In the genomic region with DNA sequence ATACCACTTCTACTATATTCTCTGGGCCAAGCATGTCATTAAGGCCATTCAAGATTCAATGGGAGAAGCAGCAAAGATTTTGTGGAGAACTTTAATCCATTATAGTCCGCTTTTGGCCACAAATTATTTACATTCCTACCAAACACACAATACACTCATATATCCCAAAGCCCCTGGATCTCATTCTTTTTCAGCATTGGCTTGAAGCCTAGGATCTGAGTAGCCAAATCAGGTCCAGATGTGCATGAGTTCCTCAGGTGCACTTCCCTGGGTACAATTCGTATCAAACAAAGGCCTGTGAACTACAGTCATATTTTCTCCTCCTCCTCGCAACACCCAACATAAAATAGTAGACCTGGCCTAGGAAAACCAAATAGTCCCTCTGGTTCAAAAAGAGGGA, we compare ENCODE assay signal across 31 cellular contexts.
"Had no signal": no experiment of that assay in that cellular context is flagged by ENCODE, and none has a peak within 500 bp of the region (broad histone marks: within the 10 kb centered on the region; RNA-seq: fewer than 3 reads in every experiment).

No MANE protein-coding gene starts in this region.

- H3K4me1 Mint-ChIP-seq: activated CD4-positive, alpha-beta T cell treated with anti-CD3 and anti-CD28 coated beads, Interleukin-2, amount 10 ng/mL, durations not matched to agents 24 days and 14 days; activated naive CD8-positive, alpha-beta T cell treated with anti-CD3 and anti-CD28 coated beads, Interleukin-2, amount 10 ng/mL, durations not matched to agents 7 days and 5 days; activated T-helper 17 cell treated with anti-CD3 and anti-CD28 coated beads, Interleukin-2, amount 50 U/mL, for 72 hours had no signal

- H3K27me3 Mint-ChIP-seq: activated CD8-positive, alpha-beta T cell treated with anti-CD3 and anti-CD28 coated beads for 36 hours had no signal

- H3K27ac ChIP-seq: ascending aorta, brain microvascular endothelial cell, Peyer's patch, SJSA1 had no signal

- H3K36me3 ChIP-seq: ascending aorta, brain microvascular endothelial cell, MG63, Peyer's patch, SJSA1 had no signal

- H3K9me3 Mint-ChIP-seq: activated CD4-positive, alpha-beta T cell treated with anti-CD3 and anti-CD28 coated beads, Interleukin-2, amount 10 ng/mL, durations not matched to agents 24 days and 14 days; activated CD8-positive, alpha-beta T cell treated with anti-CD3 and anti-CD28 coated beads for 36 hours; activated naive CD8-positive, alpha-beta T cell treated with anti-CD3 and anti-CD28 coated beads, Interleukin-2, amount 10 ng/mL, durations not matched to agents 7 days and 5 days; activated T-helper 17 cell treated with anti-CD3 and anti-CD28 coated beads, Interleukin-2, amount 50 U/mL, for 72 hours had no signal

- H3K27ac Mint-ChIP-seq: activated CD4-positive, alpha-beta T cell treated with anti-CD3 and anti-CD28 coated beads, Interleukin-2, amount 10 ng/mL, durations not matched to agents 24 days and 14 days; activated CD8-positive, alpha-beta T cell treated with anti-CD3 and anti-CD28 coated beads for 36 hours; activated naive CD8-positive, alpha-beta T cell treated with anti-CD3 and anti-CD28 coated beads, Interleukin-2, amount 10 ng/mL, durations not matched to agents 7 days and 5 days; activated T-cell treated with anti-CD3 and anti-CD28 coated beads, Interleukin-2, amount 50 U/mL, for 72 hours; activated T-helper 17 cell treated with anti-CD3 and anti-CD28 coated beads, Interleukin-2, amount 50 U/mL, for 72 hours had no signal

- H3K4me3 ChIP-seq: ascending aorta, MG63, Peyer's patch, SJSA1 had no signal

- H3K4me3 Mint-ChIP-seq: activated CD4-positive, alpha-beta T cell treated with anti-CD3 and anti-CD28 coated beads, Interleukin-2, amount 10 ng/mL, durations not matched to agents 24 days and 14 days; activated CD8-positive, alpha-beta T cell treated with anti-CD3 and anti-CD28 coated beads for 36 hours; activated naive CD8-positive, alpha-beta T cell treated with anti-CD3 and anti-CD28 coated beads, Interleukin-2, amount 10 ng/mL, durations not matched to agents 7 days and 5 days; activated T-cell treated with anti-CD3 and anti-CD28 coated beads, Interleukin-2, amount 50 U/mL, for 72 hours; activated T-helper 17 cell treated with anti-CD3 and anti-CD28 coated beads, Interleukin-2, amount 50 U/mL, for 72 hours had no signal

- ATAC-seq: activated CD8-positive, alpha-beta T cell treated with anti-CD3 and anti-CD28 coated beads for 36 hours; activated T-cell treated with anti-CD3 and anti-CD28 coated beads, Interleukin-2, amount 50 U/mL, for 72 hours; activated T-helper 17 cell treated with anti-CD3 and anti-CD28 coated beads, Interleukin-2, amount 50 U/mL, for 72 hours; PC-3 had no signal

- DNase-seq: activated CD4-positive, alpha-beta T cell treated with anti-CD3 and anti-CD28 coated beads, Interleukin-2, amount 10 ng/mL, durations not matched to agents 24 days and 14 days; activated CD4-positive, alpha-beta T cell treated with anti-CD3 and anti-CD28 coated beads, Interleukin-2, amount 50 U/mL, for 4 hours; activated CD8-positive, alpha-beta T cell treated with anti-CD3 and anti-CD28 coated beads for 36 hours; activated effector memory CD4-positive, alpha-beta T cell treated with anti-CD3 and anti-CD28 coated beads, Interleukin-2, amount 50 U/mL, for 16 hours; activated naive CD4-positive, alpha-beta T cell; activated naive CD4-positive, alpha-beta T cell treated with anti-CD3 and anti-CD28 coated beads, Interleukin-2, amount 50 U/mL, for 16 hours; activated naive CD8-positive, alpha-beta T cell treated with anti-CD3 and anti-CD28 coated beads, Interleukin-2, amount 10 ng/mL, durations not matched to agents 7 days and 5 days; activated T-cell treated with anti-CD3 and anti-CD28 coated beads, Interleukin-2, amount 50 U/mL, for 1 hour; activated T-cell treated with anti-CD3 and anti-CD28 coated beads, Interleukin-2, amount 50 U/mL, for 72 hours; amygdala; brain microvascular endothelial cell; central memory CD4-positive, alpha-beta T cell; Kasumi-1; KG1; MG63; MV-4-11; NCI-H1092; NCI-H1436 treated with DMSO at 0.1 percent for 48 hours; NCI-H1694 treated with DMSO at 0.1 percent for 48 hours; NCI-H2029; NCI-H510A; NCI-H748 treated with DMSO at 0.1 percent for 48 hours; NK-92 treated with Interleukin-12 subunit alpha and Interleukin-12 subunit beta, amount 100 ng/mL, for 24 hours; PC-3; Peyer's patch; RPMI8226; SHP77 treated with DMSO at 0.1 percent for 48 hours; T1000 had no signal

- H3K27me3 ChIP-seq: ascending aorta, brain microvascular endothelial cell, MG63, Peyer's patch, SJSA1 had no signal

- H3K36me3 Mint-ChIP-seq: activated naive CD8-positive, alpha-beta T cell treated with anti-CD3 and anti-CD28 coated beads, Interleukin-2, amount 10 ng/mL, durations not matched to agents 7 days and 5 days had no signal

- H3K4me1 ChIP-seq: ascending aorta, Peyer's patch, SJSA1 had no signal
